ENCODE assay signal across 8 cellular contexts in genomic region chr6:157221049-157221816, GRCh38.
DNase-seq lines count a peak whose midpoint lies in the region; ATAC-seq and TF ChIP-seq lines count a peak whose summit lies in the region.

No MANE protein-coding gene starts in this region.

- peaks cover 4% of the 10 kb centered on the region for H3K36me3 Mint-ChIP-seq in progenitor cell of endocrine pancreas (ENCODE audit: insufficient read depth)

- TF ChIP-seq CTCF in AG10803 (conservative IDR thresholded peaks at IDR 0.05; ENCODE audit: low read length) (peak; percentile 29), KMS-11 (conservative IDR thresholded peaks at IDR 0.05; ENCODE audit: low read depth, low read length) (no peak), progenitor cell of endocrine pancreas (IDR thresholded peaks at IDR 0.05; ENCODE audit: unreplicated experiment) (no peak), upper lobe of left lung (IDR thresholded peaks at IDR 0.05) (peak in 3 of 6 experiments; percentile 9 to 19 (median 16))

- peak overlapping the region; percentile 5 for H3K27ac Mint-ChIP-seq in progenitor cell of endocrine pancreas

- H2AFZ ChIP-seq in KMS-11 (ENCODE audit: low read depth): peak overlapping the region; percentile 94

- peak overlapping the region; percentile 54; the same call in 1 of the 2 replicates for H3K9ac ChIP-seq in KMS-11

- TF ChIP-seq POLR2A in upper lobe of left lung (IDR thresholded peaks at IDR 0.05): no peak

- peak overlapping the region; percentile 100 for H3K4me2 ChIP-seq in KMS-11

- H3K27me3 Mint-ChIP-seq in progenitor cell of endocrine pancreas: peaks cover 11% of the 10 kb centered on the region

- ATAC-seq in GM19372 (IDR thresholded peaks at IDR 0.05; ENCODE audit: low read depth, unreplicated experiment) (peak; percentile 62), upper lobe of left lung (ENCODE audit: low FRiP score in 2 of 2) (peak; percentile 73 to 92)

- H3K27me3 ChIP-seq in KMS-11 (ENCODE audit: insufficient read depth, low read depth) (no peaks in the 10 kb centered on the region), upper lobe of left lung (no peaks in the 10 kb centered on the region)

- no peaks in the 10 kb centered on the region for H3K79me2 ChIP-seq in KMS-11 (ENCODE audit: insufficient read depth, low read depth)

- no peak for TF ChIP-seq EP300 in upper lobe of left lung (IDR thresholded peaks at IDR 0.05)

- intact Hi-C loops in head of caudate nucleus (cut with DNase I): no loop called here

- H3K4me3 Mint-ChIP-seq in progenitor cell of endocrine pancreas (ENCODE audit: low read depth): peak overlapping the region; percentile 60

- H3K27ac ChIP-seq in KMS-11 (no peak overlapping the region), upper lobe of left lung (peak overlapping the region in 1 of 4 donors; percentile 53)

- H3K9me3 Mint-ChIP-seq in progenitor cell of endocrine pancreas (ENCODE audit: low read depth): no peaks in the 10 kb centered on the region

- 29 to 31% methylated on average over 32 to 39 of the region's 41 CpGs for WGBS in upper lobe of left lung, 2 donors

- peak overlapping the region; percentile 62 for H3K4me3 ChIP-seq in AG10803 (ENCODE audit: low read length)
- H3K4me3 ChIP-seq in KMS-11 (IDR thresholded peaks at IDR 0.05; ENCODE audit: insufficient read depth, low read depth, low read length): no peak overlapping the region
- peak overlapping the region in 3 of 4 donors; percentile 33 to 48 (median 47) for H3K4me3 ChIP-seq in upper lobe of left lung

- H3K9me3 ChIP-seq in upper lobe of left lung: no peaks in the 10 kb centered on the region

- H3K4me1 ChIP-seq in KMS-11 (ENCODE audit: low read depth, poor library complexity, severe bottlenecking) (peaks cover 7% of the 10 kb centered on the region), upper lobe of left lung (peaks cover 2 to 14% (median 8%) of the 10 kb centered on the region in 4 donors)

- peak; percentile 70 for DNase-seq in AG10803 (ENCODE audit: low read depth)
- DNase-seq in SKM-1 (lab: John Stamatoyannopoulos, UW; ENCODE audit: unreplicated experiment): peak; percentile 44
- DNase-seq in activated naive CD4-positive, alpha-beta T cell treated with anti-CD3 and anti-CD28 coated beads, Interleukin-2, amount 50 U/mL, for 16 hours: peak; percentile 87
- DNase-seq in head of caudate nucleus: peak; percentile 54 to 90 (median 80)
- peak; percentile 78 for DNase-seq in progenitor cell of endocrine pancreas (ENCODE audit: low spot score, unreplicated experiment)
- DNase-seq in upper lobe of left lung: peak; percentile 87 to 95

- H4K20me1 ChIP-seq in KMS-11 (ENCODE audit: insufficient read depth): no peaks in the 10 kb centered on the region

- no peaks in the 10 kb centered on the region for H3K36me3 ChIP-seq in KMS-11 (ENCODE audit: insufficient read depth)
- no peaks in the 10 kb centered on the region for H3K36me3 ChIP-seq in upper lobe of left lung

- H3K4me1 Mint-ChIP-seq in progenitor cell of endocrine pancreas (ENCODE audit: low read depth): peaks cover 10% of the 10 kb centered on the region
